Comparison of ENCODE assay signal across 22 cellular contexts in genomic region chr13:32067149-32067961, GRCh38.
"Had no signal": no experiment of that assay in that cellular context is flagged by ENCODE, and none has a peak within 500 bp of the region (broad histone marks: within the 10 kb centered on the region; RNA-seq: fewer than 3 reads in every experiment).

No MANE protein-coding gene starts in this region.

- H3K9ac ChIP-seq: parathyroid adenoma had no signal

- DNase-seq: dorsolateral prefrontal cortex; effector CD8-positive, alpha-beta T cell; foreskin melanocyte; heart right ventricle; hypothalamus; islet precursor cell; left lung; lower lobe of right lung; natural killer cell; retina; stimulated activated CD4-positive, alpha-beta T cell treated with anti-CD3 and anti-CD28 coated beads, Interleukin-2, amount 100 ng/mL, for 24 hours; stimulated activated CD4-positive, alpha-beta T cell treated with anti-CD3 and anti-CD28 coated beads, Interleukin-4, amount 100 ng/mL, for 4 hours; stimulated activated naive CD4-positive, alpha-beta T cell treated with Interleukin-2 at 50 U/mL for 16 hours; uterus had no signal

- H3K36me3 Mint-ChIP-seq: natural killer cell had no signal

- H3K9me3 ChIP-seq: left lung, lower lobe of right lung, prostate gland, uterus had no signal

- H3K4me1 Mint-ChIP-seq: memory B cell had no signal

- H3K27ac Mint-ChIP-seq: memory B cell, mesothelial cell of epicardium, natural killer cell, type B pancreatic cell had no signal

- ATAC-seq: heart right ventricle, left lung, lower lobe of right lung, natural killer cell, sciatic nerve had no signal

- H2AFZ ChIP-seq: parathyroid adenoma had no signal

- H3K79me2 ChIP-seq: parathyroid adenoma had no signal

- H3K4me3 ChIP-seq: coronary artery, dorsolateral prefrontal cortex, heart right ventricle, left lung, lower lobe of right lung, prostate gland, skin epidermis, uterus had no signal

- H3K27me3 Mint-ChIP-seq: memory B cell, type B pancreatic cell had no signal

- H3K27ac ChIP-seq: dorsolateral prefrontal cortex, heart right ventricle, left lung, lower lobe of right lung, parathyroid adenoma, prostate gland, skin epidermis, uterus had no signal

- H3K36me3 ChIP-seq: left lung, lower lobe of right lung, prostate gland, uterus had no signal

- H3K27me3 ChIP-seq: dorsolateral prefrontal cortex, heart right ventricle, left lung, uterus had no signal

- H3K4me3 Mint-ChIP-seq: memory B cell, mesothelial cell of epicardium, natural killer cell, type B pancreatic cell had no signal

- H3K4me1 ChIP-seq: left lung, lower lobe of right lung, parathyroid adenoma, prostate gland, uterus had no signal
